In the genomic region with DNA sequence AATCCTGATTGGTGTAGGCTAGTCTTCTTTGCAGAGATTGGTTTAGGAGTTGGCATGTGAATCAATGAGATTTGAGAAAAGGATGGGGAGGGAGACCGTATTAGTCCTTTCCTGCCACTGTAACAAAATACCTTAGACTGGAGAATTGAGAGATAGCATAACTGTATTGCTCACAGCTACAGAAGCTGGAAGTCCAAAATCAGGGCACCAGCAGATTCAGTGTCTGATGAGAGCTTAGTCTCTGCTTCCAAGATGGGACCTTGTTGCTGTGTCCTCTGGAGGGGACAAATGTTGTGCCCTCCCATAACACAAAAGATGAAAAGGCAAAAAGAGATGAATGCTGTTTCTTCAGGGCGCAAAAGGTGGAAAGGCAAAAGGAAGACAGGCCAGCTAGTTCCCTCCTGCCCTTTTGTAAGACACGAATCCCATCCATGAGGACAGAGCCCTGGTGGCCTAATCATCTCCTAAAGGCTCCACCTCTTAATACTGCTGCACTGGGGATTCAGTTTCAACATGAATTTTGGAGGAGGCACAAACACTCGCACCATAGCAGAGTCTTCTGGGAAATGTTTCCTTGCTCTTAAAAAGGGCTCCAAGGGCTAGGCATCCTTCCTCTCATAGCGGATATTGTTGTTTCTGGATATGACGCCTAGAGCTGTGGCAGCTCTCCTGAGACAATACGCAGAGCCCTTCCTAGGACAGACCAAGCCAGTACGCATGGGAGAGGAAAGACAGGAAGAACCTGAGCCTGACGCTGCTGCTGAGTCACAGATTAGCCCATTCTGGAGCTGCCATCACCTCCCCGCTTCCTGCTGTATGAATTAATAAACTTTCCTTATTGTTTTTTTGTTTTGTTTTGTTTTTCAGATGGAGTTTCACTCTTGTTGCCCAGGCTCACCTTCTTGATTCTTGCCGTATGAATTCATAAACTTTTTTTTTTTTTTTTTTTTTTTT, we compare ENCODE assay signal across 12 cellular contexts.
A peak's percentile ranks its signal among the peaks of the same experiment; 100 is the strongest.
DNase-seq lines count a peak whose midpoint lies in the region; ATAC-seq and TF ChIP-seq lines count a peak whose summit lies in the region.
"Had no signal": no experiment of that assay in that cellular context is flagged by ENCODE, and none has a peak within 500 bp of the region (broad histone marks: within the 10 kb centered on the region; RNA-seq: fewer than 3 reads in every experiment).

No MANE protein-coding gene starts in this region.

- H3K9ac ChIP-seq in mesenchymal stem cell (ENCODE audit: low read length), result no peak overlapping the region
- H3K9ac ChIP-seq: GM23248 had no signal

- TF ChIP-seq POLR2A in esophagus squamous epithelium (IDR thresholded peaks at IDR 0.05) (no peak), upper lobe of left lung (IDR thresholded peaks at IDR 0.05) (no peak)

- peak in 3 of 4 donors; percentile 62 to 94 (median 76) for TF ChIP-seq EP300 in upper lobe of left lung (IDR thresholded peaks at IDR 0.05)

- H3K18ac ChIP-seq in mesenchymal stem cell (ENCODE audit: low read depth in 1 of 2, low read length in 2 of 2), result no peak overlapping the region

- peaks cover 2% of the 10 kb centered on the region for H3K9me3 Mint-ChIP-seq in glutamatergic neuron (ENCODE audit: unreplicated experiment)

- no peak overlapping the region for H4K91ac ChIP-seq in mesenchymal stem cell (ENCODE audit: low read length)

- H3K79me1 ChIP-seq in mesenchymal stem cell (replicated peaks; ENCODE audit: low read length, poor library complexity, severe bottlenecking), result no peaks in the 10 kb centered on the region

- H3K27me3 ChIP-seq in RWPE2 (ENCODE audit: insufficient read depth, poor library complexity, severe bottlenecking), result no peaks in the 10 kb centered on the region
- no peaks in the 10 kb centered on the region for H3K27me3 ChIP-seq in esophagus squamous epithelium
- H3K27me3 ChIP-seq in mesenchymal stem cell (ENCODE audit: control insufficient read depth in 1 of 2, insufficient read depth in 1 of 2, low read length in 2 of 2), result peaks cover 0 to 6% of the 10 kb centered on the region in 2 experiments
- H3K27me3 ChIP-seq in upper lobe of left lung, result no peaks in the 10 kb centered on the region

- DNase-seq in RWPE2 (ENCODE audit: low spot score), result no peak
- DNase-seq in esophagus squamous epithelium (lab: John Stamatoyannopoulos, UW), result no peak
- peak; percentile 58 for DNase-seq in mesenchymal stem cell
- peak in 1 of 2 donors; percentile 76 for DNase-seq in upper lobe of left lung
- no peak for DNase-seq in amygdala (lab: John Stamatoyannopoulos, UW)
- no peak for DNase-seq in glutamatergic neuron
- DNase-seq: activated naive CD8-positive, alpha-beta T cell treated with anti-CD3 and anti-CD28 coated beads for 36 hours; GM23248; NCI-H187 treated with DMSO at 0.1 percent for 48 hours had no signal

- intact Hi-C loops in esophagus squamous epithelium (cut with DNase I), result no loop called here

- H3K27me3 Mint-ChIP-seq in glutamatergic neuron (ENCODE audit: unreplicated experiment), result peaks cover 2% of the 10 kb centered on the region
- H3K27me3 Mint-ChIP-seq: natural killer cell treated with Interleukin-12 subunit alpha and Interleukin-12 subunit beta and Interleukin-15 and Interleukin-18, amount 100 ng/mL, for 72 hours had no signal

- H3K36me3 ChIP-seq in RWPE2 (ENCODE audit: low read depth) (no peaks in the 10 kb centered on the region), esophagus squamous epithelium (no peaks in the 10 kb centered on the region), mesenchymal stem cell (ENCODE audit: control insufficient read depth in 1 of 2, insufficient read depth in 2 of 2, low read depth in 1 of 2, low read length in 2 of 2) (no peaks in the 10 kb centered on the region), upper lobe of left lung (no peaks in the 10 kb centered on the region)

- H3K4me1 ChIP-seq in RWPE2 (ENCODE audit: insufficient read depth, poor library complexity, severe bottlenecking), result peaks cover 4% of the 10 kb centered on the region
- peaks cover 0 to 7% (median 0%) of the 10 kb centered on the region in 3 donors for H3K4me1 ChIP-seq in esophagus squamous epithelium
- H3K4me1 ChIP-seq in mesenchymal stem cell (ENCODE audit: control insufficient read depth, insufficient read depth, low read depth, low read length), result no peaks in the 10 kb centered on the region
- H3K4me1 ChIP-seq in upper lobe of left lung, result peaks cover 0 to 8% (median 4%) of the 10 kb centered on the region in 4 donors

- no peak overlapping the region for H3K27ac ChIP-seq in RWPE2 (ENCODE audit: poor library complexity, severe bottlenecking)
- peak overlapping the region in 3 of 4 donors; percentile 18 to 53 (median 42) for H3K27ac ChIP-seq in esophagus squamous epithelium
- H3K27ac ChIP-seq in mesenchymal stem cell (ENCODE audit: low read length, poor library complexity, severe bottlenecking), result no peak overlapping the region
- peak overlapping the region; percentile 19 to 78 (median 35) for H3K27ac ChIP-seq in upper lobe of left lung
- H3K27ac ChIP-seq: GM23248 had no signal

- no peak overlapping the region for H2AK5ac ChIP-seq in mesenchymal stem cell (ENCODE audit: low read length, severe bottlenecking)

- H2BK15ac ChIP-seq in mesenchymal stem cell (ENCODE audit: low read depth, poor library complexity, severe bottlenecking), result no peak overlapping the region

- H3K4me3 Mint-ChIP-seq in glutamatergic neuron (ENCODE audit: unreplicated experiment), result no peak overlapping the region
- H3K4me3 Mint-ChIP-seq: activated naive CD8-positive, alpha-beta T cell treated with anti-CD3 and anti-CD28 coated beads for 36 hours; natural killer cell treated with Interleukin-12 subunit alpha and Interleukin-12 subunit beta and Interleukin-15 and Interleukin-18, amount 100 ng/mL, for 72 hours; T-cell had no signal

- no peak overlapping the region for H4K8ac ChIP-seq in mesenchymal stem cell (ENCODE audit: low read length)

- no peaks in the 10 kb centered on the region for H3K4me1 Mint-ChIP-seq in glutamatergic neuron (ENCODE audit: low read depth, unreplicated experiment)

- no peak overlapping the region for H2AFZ ChIP-seq in mesenchymal stem cell (ENCODE audit: low read depth, low read length)
- H2AFZ ChIP-seq: GM23248 had no signal

- no peak overlapping the region for H2BK5ac ChIP-seq in mesenchymal stem cell (ENCODE audit: low read depth, low read length, poor library complexity, severe bottlenecking)

- no peak overlapping the region for H3K4me2 ChIP-seq in mesenchymal stem cell (ENCODE audit: low read length, poor library complexity, severe bottlenecking)

- H2BK12ac ChIP-seq in mesenchymal stem cell (ENCODE audit: low read length in 2 of 2), result no peak overlapping the region

- TF ChIP-seq CTCF in RWPE2 (IDR thresholded peaks at IDR 0.05; ENCODE audit: poor library complexity, severe bottlenecking) (no peak), esophagus squamous epithelium (IDR thresholded peaks at IDR 0.05) (no peak), upper lobe of left lung (IDR thresholded peaks at IDR 0.05) (no peak), glutamatergic neuron (IDR thresholded peaks at IDR 0.05; ENCODE audit: partially characterized antibody, unreplicated experiment) (no peak)

- WGBS in esophagus squamous epithelium, 2 donors, result 58 to 60% methylated on average over 11 of the region's 11 CpGs
- 85% methylated on average over 8 of the region's 11 CpGs for WGBS in mesenchymal stem cell
- WGBS in upper lobe of left lung, 2 donors, result 59 to 60% methylated on average over 11 of the region's 11 CpGs

- H3K27ac Mint-ChIP-seq in glutamatergic neuron (ENCODE audit: unreplicated experiment), result no peak overlapping the region
- H3K27ac Mint-ChIP-seq: activated naive CD8-positive, alpha-beta T cell treated with anti-CD3 and anti-CD28 coated beads for 36 hours; T-cell had no signal

- peaks cover 7% of the 10 kb centered on the region for H3K36me3 Mint-ChIP-seq in glutamatergic neuron (ENCODE audit: unreplicated experiment)

- no peak overlapping the region for H2BK120ac ChIP-seq in mesenchymal stem cell (ENCODE audit: low read depth, low read length)

- no peak overlapping the region for H3K4ac ChIP-seq in mesenchymal stem cell (ENCODE audit: low read depth in 1 of 2, low read length in 2 of 2)

- H3K4me3 ChIP-seq in RWPE2 (ENCODE audit: severe bottlenecking) (no peak overlapping the region), esophagus squamous epithelium (no peak overlapping the region), mesenchymal stem cell (ENCODE audit: insufficient read depth in 1 of 2, low read depth in 1 of 2, low read length in 2 of 2) (no peak overlapping the region), upper lobe of left lung (no peak overlapping the region)
- H3K4me3 ChIP-seq: GM23248 had no signal

- ATAC-seq in RWPE2 (ENCODE audit: low read depth), result peak; percentile 77
- ATAC-seq in upper lobe of left lung (ENCODE audit: low FRiP score in 2 of 2), result peak; percentile 67 to 72
- ATAC-seq in HG03460 (IDR thresholded peaks at IDR 0.05; ENCODE audit: unreplicated experiment), result no peak
- ATAC-seq: T-cell had no signal

- H3K9me3 ChIP-seq in RWPE2 (ENCODE audit: severe bottlenecking) (no peaks in the 10 kb centered on the region), esophagus squamous epithelium (peaks cover 0 to 5% (median 0%) of the 10 kb centered on the region in 3 donors), mesenchymal stem cell (ENCODE audit: control insufficient read depth, low read length) (no peaks in the 10 kb centered on the region), upper lobe of left lung (peaks cover 0 to 3% (median 0%) of the 10 kb centered on the region in 4 donors)

- no peak overlapping the region for H3K23ac ChIP-seq in mesenchymal stem cell (ENCODE audit: low read length in 2 of 2)

- no peak overlapping the region for H3K14ac ChIP-seq in mesenchymal stem cell (ENCODE audit: low read length in 2 of 2)

Comparison
In these comparisons a context has a peak if more than half of its experiments do, and no peak if none do; other contexts are left out.
1. H3K27ac ChIP-seq: peak in esophagus squamous epithelium (3 of 4) and upper lobe of left lung (4 of 4); none in RWPE2 (single experiment) and mesenchymal stem cell (single experiment).